15 cellular contexts compared by ENCODE assay signal in genomic region chr20:34100578-34100977, GRCh38. TPM values are rescaled to one million over a fixed set of nuclear protein-coding genes. Genes with fewer than 3 reads are reported as not detected.
A peak's percentile ranks its signal among the peaks of the same experiment; 100 is the strongest.
DNase-seq lines count a peak whose midpoint lies in the region; ATAC-seq lines count a peak whose summit lies in the region.
"Had no signal": no experiment of that assay in that cellular context is flagged by ENCODE, and none has a peak within 500 bp of the region (broad histone marks: within the 10 kb centered on the region; RNA-seq: fewer than 3 reads in every experiment).

No MANE protein-coding gene starts in this region.

- H3K36me3 Mint-ChIP-seq in activated CD4-positive, alpha-beta T cell treated with anti-CD3 and anti-CD28 coated beads for 36 hours (ENCODE audit: low read depth) = peaks cover 84% of the 10 kb centered on the region
- H3K36me3 Mint-ChIP-seq in activated naive CD4-positive, alpha-beta T cell treated with anti-CD3 and anti-CD28 coated beads, Interleukin-2, amount 50 U/mL, for 72 hours = peaks cover 27 to 64% of the 10 kb centered on the region in 2 donors
- peaks cover 69% of the 10 kb centered on the region for H3K36me3 Mint-ChIP-seq in activated naive CD8-positive, alpha-beta T cell treated with anti-CD3 and anti-CD28 coated beads for 36 hours
- H3K36me3 Mint-ChIP-seq in naive thymus-derived CD8-positive, alpha-beta T cell = peaks cover 12 to 100% (median 36%) of the 10 kb centered on the region in 3 donors
- peaks cover 64 to 87% of the 10 kb centered on the region in 2 donors for H3K36me3 Mint-ChIP-seq in CD4-positive, alpha-beta memory T cell

- CTCF ChIA-PET in activated CD4-positive, alpha-beta T cell treated with anti-CD3 and anti-CD28 coated beads for 36 hours (lab: Charles Lee) = interaction anchor here (0.6 to 1.3 kb wide), 4 partner anchors 8 to 436 kb away, joined by 3 to 4 read pairs (median 4); no protein-coding TSS in a partner anchor
- CTCF ChIA-PET in CD4-positive, alpha-beta memory T cell (lab: Charles Lee; ENCODE audit: partially characterized antibody) = interaction anchor here (1.4 to 1.5 kb wide), 2 partner anchors 27 to 33 kb away, joined by 4 to 6 read pairs; no protein-coding TSS in a partner anchor

- H3K4me3 Mint-ChIP-seq in activated CD4-positive, alpha-beta T cell treated with anti-CD3 and anti-CD28 coated beads for 36 hours = no peak overlapping the region
- H3K4me3 Mint-ChIP-seq in activated naive CD8-positive, alpha-beta T cell treated with anti-CD3 and anti-CD28 coated beads for 36 hours = no peak overlapping the region
- H3K4me3 Mint-ChIP-seq in naive thymus-derived CD8-positive, alpha-beta T cell = no peak overlapping the region
- H3K4me3 Mint-ChIP-seq in CD4-positive, alpha-beta memory T cell = peak overlapping the region in 1 of 8 donors; percentile 41

- POLR2A ChIA-PET in activated CD4-positive, alpha-beta T cell treated with anti-CD3 and anti-CD28 coated beads for 36 hours (lab: Charles Lee) = no interaction called here
- POLR2A ChIA-PET in naive thymus-derived CD8-positive, alpha-beta T cell (lab: Charles Lee) = no interaction called here
- POLR2A ChIA-PET in CD4-positive, alpha-beta memory T cell (lab: Charles Lee; ENCODE audit: partially characterized antibody) = interaction anchor here (1.4 to 2.2 kb wide), 2 partner anchors 8 to 11 kb away, joined by 3 to 15 read pairs; partner anchors contain the start of gene EIF2S2

- H3K27me3 Mint-ChIP-seq in activated CD4-positive, alpha-beta T cell treated with anti-CD3 and anti-CD28 coated beads for 36 hours = no peaks in the 10 kb centered on the region
- H3K27me3 Mint-ChIP-seq in activated naive CD8-positive, alpha-beta T cell treated with anti-CD3 and anti-CD28 coated beads for 36 hours = no peaks in the 10 kb centered on the region
- H3K27me3 Mint-ChIP-seq in naive thymus-derived CD8-positive, alpha-beta T cell = no peaks in the 10 kb centered on the region
- no peaks in the 10 kb centered on the region for H3K27me3 Mint-ChIP-seq in CD4-positive, alpha-beta memory T cell

- H3K27ac Mint-ChIP-seq in activated CD4-positive, alpha-beta T cell treated with anti-CD3 and anti-CD28 coated beads for 36 hours = peak overlapping the region; percentile 55
- H3K27ac Mint-ChIP-seq in activated naive CD4-positive, alpha-beta T cell treated with anti-CD3 and anti-CD28 coated beads, Interleukin-2, amount 50 U/mL, for 72 hours = peak overlapping the region; percentile 10 to 75
- H3K27ac Mint-ChIP-seq in activated naive CD8-positive, alpha-beta T cell treated with anti-CD3 and anti-CD28 coated beads for 36 hours = peak overlapping the region; percentile 51
- peak overlapping the region in 7 of 10 donors; percentile 11 to 71 (median 37) for H3K27ac Mint-ChIP-seq in naive thymus-derived CD8-positive, alpha-beta T cell
- peak overlapping the region in 3 of 7 donors; percentile 19 to 70 (median 45) for H3K27ac Mint-ChIP-seq in CD4-positive, alpha-beta memory T cell

- no peak overlapping the region for H3K4me3 ChIP-seq in CD4-positive, alpha-beta memory T cell (ENCODE audit: low read length in 2 of 2)

- H3K4me1 Mint-ChIP-seq in activated CD4-positive, alpha-beta T cell treated with anti-CD3 and anti-CD28 coated beads for 36 hours = peaks cover 45% of the 10 kb centered on the region
- H3K4me1 Mint-ChIP-seq in activated naive CD8-positive, alpha-beta T cell treated with anti-CD3 and anti-CD28 coated beads for 36 hours = peaks cover 37% of the 10 kb centered on the region
- H3K4me1 Mint-ChIP-seq in naive thymus-derived CD8-positive, alpha-beta T cell = peaks cover 13 to 30% (median 21%) of the 10 kb centered on the region in 4 donors
- H3K4me1 Mint-ChIP-seq in CD4-positive, alpha-beta memory T cell = peaks cover 21 to 37% (median 24%) of the 10 kb centered on the region in 4 donors

- no peak overlapping the region for H3K27ac ChIP-seq in CD4-positive, alpha-beta memory T cell (ENCODE audit: low read depth, low read length)

- H3K9me3 ChIP-seq in CD4-positive, alpha-beta memory T cell (ENCODE audit: control insufficient read depth in 1 of 2, low read length in 2 of 2) = no peaks in the 10 kb centered on the region

- H3K27me3 ChIP-seq in CD4-positive, alpha-beta memory T cell (ENCODE audit: insufficient read depth, low read length) = no peaks in the 10 kb centered on the region

- no peak for DNase-seq in activated CD4-positive, alpha-beta T cell treated with anti-CD3 and anti-CD28 coated beads for 36 hours
- no peak for DNase-seq in activated CD4-positive, alpha-beta T cell treated with anti-CD3 and anti-CD28 coated beads, Interleukin-2, amount 50 U/mL, for 1 hour
- no peak for DNase-seq in activated naive CD4-positive, alpha-beta T cell treated with anti-CD3 and anti-CD28 coated beads, Interleukin-2, amount 50 U/mL, for 72 hours (ENCODE audit: low spot score in 2 of 2)
- no peak for DNase-seq in activated naive CD4-positive, alpha-beta T cell treated with anti-CD3 and anti-CD28 coated beads, Interleukin-2, amount 50 U/mL, for 16 hours
- no peak for DNase-seq in activated naive CD8-positive, alpha-beta T cell treated with anti-CD3 and anti-CD28 coated beads for 36 hours
- no peak for DNase-seq in naive thymus-derived CD8-positive, alpha-beta T cell
- no peak for DNase-seq in KG1 (lab: John Stamatoyannopoulos, UW)
- DNase-seq in CD4-positive, alpha-beta memory T cell = no peak
- DNase-seq: 8988T, C1 segment of cervical spinal cord, Calu3, H7, Kasumi-1, NCI-H187 treated with DMSO at 0.1 percent for 48 hours, NCI-H2171 had no signal

- H3K36me3 ChIP-seq in CD4-positive, alpha-beta memory T cell (ENCODE audit: insufficient read depth, low read length) = peaks cover 85% of the 10 kb centered on the region

- no peaks in the 10 kb centered on the region for H3K9me3 Mint-ChIP-seq in activated CD4-positive, alpha-beta T cell treated with anti-CD3 and anti-CD28 coated beads for 36 hours (ENCODE audit: low read depth)
- no peaks in the 10 kb centered on the region for H3K9me3 Mint-ChIP-seq in activated naive CD4-positive, alpha-beta T cell treated with anti-CD3 and anti-CD28 coated beads, Interleukin-2, amount 50 U/mL, for 72 hours
- no peaks in the 10 kb centered on the region for H3K9me3 Mint-ChIP-seq in activated naive CD8-positive, alpha-beta T cell treated with anti-CD3 and anti-CD28 coated beads for 36 hours
- no peaks in the 10 kb centered on the region for H3K9me3 Mint-ChIP-seq in naive thymus-derived CD8-positive, alpha-beta T cell
- no peaks in the 10 kb centered on the region for H3K9me3 Mint-ChIP-seq in CD4-positive, alpha-beta memory T cell

- H3K4me1 ChIP-seq in CD4-positive, alpha-beta memory T cell (ENCODE audit: insufficient read depth, low read length) = peaks cover 8% of the 10 kb centered on the region

- intact Hi-C loops in activated CD4-positive, alpha-beta T cell treated with anti-CD3 and anti-CD28 coated beads for 36 hours (cut with DNase I, micrococcal nuclease) = no loop called here
- intact Hi-C loops in CD4-positive, alpha-beta memory T cell (cut with micrococcal nuclease) = no loop called here

- ATAC-seq in activated CD4-positive, alpha-beta T cell treated with anti-CD3 and anti-CD28 coated beads for 36 hours = no peak
- ATAC-seq in activated naive CD4-positive, alpha-beta T cell treated with anti-CD3 and anti-CD28 coated beads, Interleukin-2, amount 50 U/mL, for 72 hours = peak in 1 of 2 donors; percentile 22
- no peak for ATAC-seq in naive thymus-derived CD8-positive, alpha-beta T cell

RNA-seq across cellular contexts. Expression of gene EIF2S2, which starts 11.5 kb away (rescaled TPM):
- 100 to 1,000 TPM; 179 to 187 TPM for total RNA-seq in activated CD4-positive, alpha-beta T cell treated with anti-CD3 and anti-CD28 coated beads for 36 hours
- 100 to 1,000 TPM; 116 to 125 TPM for total RNA-seq in activated naive CD4-positive, alpha-beta T cell treated with anti-CD3 and anti-CD28 coated beads, Interleukin-2, amount 50 U/mL, for 72 hours
- 100 to 1,000 TPM; 177 to 179 TPM for total RNA-seq in activated naive CD8-positive, alpha-beta T cell treated with anti-CD3 and anti-CD28 coated beads for 36 hours
- 10 to 100 TPM; 61.9 to 66.5 TPM for total RNA-seq in naive thymus-derived CD8-positive, alpha-beta T cell
- polyA plus RNA-seq in naive thymus-derived CD8-positive, alpha-beta T cell = 10 to 100 TPM; 17.5 to 21.6 (median 20.2) TPM
- total RNA-seq in CD4-positive, alpha-beta memory T cell = 10 to 100 TPM; 52.2 to 53.1 TPM
- polyA plus RNA-seq in CD4-positive, alpha-beta memory T cell = 10 to 100 TPM; 26.3 to 34.0 TPM
